9 cellular contexts compared by ENCODE assay signal in the genomic region with DNA sequence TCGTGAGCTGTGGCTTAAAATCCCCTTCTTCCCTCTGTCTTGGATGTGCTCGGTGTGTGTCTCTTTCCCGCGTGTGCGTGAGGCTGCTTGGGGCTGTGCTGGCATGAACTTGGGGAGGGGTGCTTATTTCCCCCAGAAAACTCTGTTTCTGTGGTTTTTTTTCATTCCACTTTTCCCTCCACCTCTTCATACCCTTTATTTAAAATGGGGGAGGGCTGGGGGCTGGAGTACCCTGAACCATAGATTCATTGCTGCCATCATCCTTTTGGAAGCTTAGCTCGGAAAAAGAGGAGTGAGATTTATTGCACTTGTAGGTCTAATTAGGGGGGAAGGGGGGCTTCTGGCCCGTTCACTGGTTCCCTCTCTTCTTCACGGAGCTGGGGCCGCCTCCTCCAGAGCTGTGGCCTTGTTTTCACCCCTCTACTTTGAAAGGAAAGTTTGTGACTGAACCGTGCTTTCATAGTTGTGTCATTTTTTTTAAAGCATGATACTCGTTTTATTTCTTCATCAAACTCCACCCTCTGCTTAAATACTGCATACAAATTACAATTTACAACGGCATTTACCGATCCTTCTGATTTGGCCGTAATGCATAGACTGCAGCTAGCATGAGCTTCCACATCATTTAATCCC. TPM values are rescaled to one million over a fixed set of nuclear protein-coding genes. Genes with fewer than 3 reads are reported as not detected.
A peak's percentile ranks its signal among the peaks of the same experiment; 100 is the strongest.
DNase-seq lines count a peak whose midpoint lies in the region; ATAC-seq and TF ChIP-seq lines count a peak whose summit lies in the region.
"Had no signal": no experiment of that assay in that cellular context is flagged by ENCODE, and none has a peak within 500 bp of the region (broad histone marks: within the 10 kb centered on the region; RNA-seq: fewer than 3 reads in every experiment).

No MANE protein-coding gene starts in this region.

- no peak overlapping the region for H3K27ac ChIP-seq in CD8-positive, alpha-beta T cell (ENCODE audit: low read depth, low read length)
- peak overlapping the region; percentile 91 for H3K27ac ChIP-seq in neuronal stem cell (replicated peaks; ENCODE audit: low read length)

- peak overlapping the region; percentile 67 for H3K4me3 Mint-ChIP-seq in CD8-positive, alpha-beta T cell
- peak overlapping the region; percentile 72 to 73 for H3K4me3 Mint-ChIP-seq in effector memory CD8-positive, alpha-beta T cell

- intact Hi-C loops in CD8-positive, alpha-beta T cell (cut with DNase I, micrococcal nuclease), result loop anchor here in 1 of 2 experiments (2.0 kb wide), 1 partner anchor 17 kb away; no protein-coding TSS in a partner anchor

- no peak overlapping the region for H2BK15ac ChIP-seq in neuronal stem cell (ENCODE audit: low read length)

- H3K4ac ChIP-seq in neuronal stem cell (ENCODE audit: low read length), result no peak overlapping the region

- H3K27ac Mint-ChIP-seq in CD8-positive, alpha-beta T cell, result no peak overlapping the region
- no peak overlapping the region for H3K27ac Mint-ChIP-seq in effector memory CD8-positive, alpha-beta T cell

- no peak overlapping the region for H3K23ac ChIP-seq in neuronal stem cell (ENCODE audit: low read depth, low read length, poor library complexity)

- no peak overlapping the region for H3K4me3 ChIP-seq in CD8-positive, alpha-beta T cell (ENCODE audit: low read depth, low read length)
- peak overlapping the region; percentile 97 to 98 for H3K4me3 ChIP-seq in neuronal stem cell (ENCODE audit: low read length in 2 of 2)

- peak overlapping the region; percentile 94 for H3K9ac ChIP-seq in neuronal stem cell (ENCODE audit: low read depth, low read length, poor library complexity)

- TF ChIP-seq CTCF in CD8-positive, alpha-beta T cell (IDR thresholded peaks at IDR 0.05), result no peak

- peaks cover 53% of the 10 kb centered on the region for H3K27me3 Mint-ChIP-seq in CD8-positive, alpha-beta T cell (ENCODE audit: low read depth)
- H3K27me3 Mint-ChIP-seq in effector memory CD8-positive, alpha-beta T cell, result peaks cover 13 to 46% of the 10 kb centered on the region in 2 donors

- H3K4me1 ChIP-seq in CD8-positive, alpha-beta T cell (ENCODE audit: insufficient read depth, low read length), result peaks cover 27% of the 10 kb centered on the region
- peaks cover 11 to 17% of the 10 kb centered on the region in 2 donors for H3K4me1 ChIP-seq in neuronal stem cell (ENCODE audit: control insufficient read depth in 2 of 2, insufficient read depth in 1 of 2, low read depth in 1 of 2, low read length in 2 of 2)

- no peak overlapping the region for H2AK5ac ChIP-seq in neuronal stem cell (ENCODE audit: low read depth, low read length)

- H4K8ac ChIP-seq in neuronal stem cell (ENCODE audit: low read depth, low read length), result no peak overlapping the region

- peaks cover 8% of the 10 kb centered on the region for H3K79me1 ChIP-seq in neuronal stem cell (ENCODE audit: low read depth, low read length)

- H3K18ac ChIP-seq in neuronal stem cell (ENCODE audit: low read length), result peak overlapping the region; percentile 55

- POLR2A ChIA-PET in CD8-positive, alpha-beta T cell (lab: Charles Lee), result no interaction called here

- no peaks in the 10 kb centered on the region for H3K36me3 ChIP-seq in CD8-positive, alpha-beta T cell (ENCODE audit: insufficient read depth, low read length)
- H3K36me3 ChIP-seq in neuronal stem cell (replicated peaks in 1 of 2; ENCODE audit: control insufficient read depth in 2 of 2, insufficient read depth in 2 of 2, low read length in 2 of 2), result peaks cover 10 to 57% of the 10 kb centered on the region in 2 donors

- H3K4me2 ChIP-seq in neuronal stem cell (ENCODE audit: insufficient read depth, low read length, poor library complexity, severe bottlenecking), result peak overlapping the region; percentile 65

- H3K27me3 ChIP-seq in CD8-positive, alpha-beta T cell (ENCODE audit: insufficient read depth, low read length), result peaks cover 65% of the 10 kb centered on the region
- H3K27me3 ChIP-seq in neuronal stem cell (ENCODE audit: control insufficient read depth in 3 of 3, insufficient read depth in 3 of 3, low read depth in 1 of 3, low read length in 3 of 3), result peaks cover 0 to 17% (median 4%) of the 10 kb centered on the region in 3 experiments

- DNase-seq in CD8-positive, alpha-beta T cell, result no peak
- DNase-seq in NCI-H69 (lab: John Stamatoyannopoulos, UW) (peak; percentile 87), neuronal stem cell (ENCODE audit: low spot score) (no peak), DMS53 (lab: John Stamatoyannopoulos, UW) (no peak), inferior parietal cortex (ENCODE audit: extremely low spot score) (no peak)
- no peak for DNase-seq in effector memory CD8-positive, alpha-beta T cell
- no peak for DNase-seq in stimulated activated CD4-positive, alpha-beta T cell treated with anti-CD3 and anti-CD28 coated beads, Interleukin-2, amount 100 ng/mL, for 24 hours
- DNase-seq: NK-92 treated with Interleukin-12 subunit alpha and Interleukin-12 subunit beta, amount 100 ng/mL, for 24 hours had no signal

- H3K4me1 Mint-ChIP-seq in CD8-positive, alpha-beta T cell (ENCODE audit: low read depth), result peaks cover 16% of the 10 kb centered on the region
- peaks cover 12 to 13% of the 10 kb centered on the region in 2 donors for H3K4me1 Mint-ChIP-seq in effector memory CD8-positive, alpha-beta T cell (ENCODE audit: low read depth in 2 of 2)

- H3K36me3 Mint-ChIP-seq in CD8-positive, alpha-beta T cell, result no peaks in the 10 kb centered on the region
- H3K36me3 Mint-ChIP-seq in effector memory CD8-positive, alpha-beta T cell (ENCODE audit: insufficient read depth), result peaks cover 21% of the 10 kb centered on the region

- no peaks in the 10 kb centered on the region for H3K9me3 ChIP-seq in CD8-positive, alpha-beta T cell (ENCODE audit: low read length)
- peaks cover 0 to 2% of the 10 kb centered on the region in 2 donors for H3K9me3 ChIP-seq in neuronal stem cell (replicated peaks in 1 of 2; ENCODE audit: control insufficient read depth in 2 of 2, insufficient read depth in 1 of 2, low read depth in 1 of 2, low read length in 2 of 2)

- H2BK12ac ChIP-seq in neuronal stem cell (ENCODE audit: low read length), result no peak overlapping the region

- no peak overlapping the region for H2BK120ac ChIP-seq in neuronal stem cell (ENCODE audit: low read depth, low read length)

- H3K14ac ChIP-seq in neuronal stem cell (ENCODE audit: low read length), result no peak overlapping the region

- H4K91ac ChIP-seq in neuronal stem cell (ENCODE audit: low read depth, low read length, poor library complexity), result no peak overlapping the region

- H2AFZ ChIP-seq in neuronal stem cell (ENCODE audit: low read length), result no peak overlapping the region

- no peaks in the 10 kb centered on the region for H3K9me3 Mint-ChIP-seq in CD8-positive, alpha-beta T cell
- peaks cover 0 to 2% of the 10 kb centered on the region in 2 donors for H3K9me3 Mint-ChIP-seq in effector memory CD8-positive, alpha-beta T cell

- no peak for ATAC-seq in CD8-positive, alpha-beta T cell
- ATAC-seq in effector memory CD8-positive, alpha-beta T cell (replicated peaks), result no peak
- no peak for ATAC-seq in GM19328 (IDR thresholded peaks at IDR 0.05; ENCODE audit: unreplicated experiment)

- CTCF ChIA-PET in CD8-positive, alpha-beta T cell (lab: Charles Lee), result interaction anchor here (0.6 to 1.2 kb wide), 2 partner anchors 21 to 1618 kb away, joined by 3 read pairs; no protein-coding TSS in a partner anchor

- no CpG with 5 or more reads among the region's 14 CpGs for WGBS in neuronal stem cell (ENCODE audit: extremely low coverage in 2 of 2, insufficient read length in 2 of 2, insufficient replicate concordance in 1 of 2), 2 donors

- H2BK5ac ChIP-seq in neuronal stem cell (ENCODE audit: low read length), result peak overlapping the region; percentile 76

RNA-seq across cellular contexts. Expression of gene NR2F1, which starts 2.8 kb away (rescaled TPM):
- total RNA-seq in CD8-positive, alpha-beta T cell, result not detected
- polyA plus RNA-seq in neuronal stem cell (2013, experiment 1 of 2), result 63.6 TPM
- polyA plus RNA-seq in neuronal stem cell (2013, experiment 2 of 2), result 66.2 TPM

RNA-seq across cellular contexts. Expression of gene NR2F1-AS1, which starts 4.8 kb away (rescaled TPM):
- total RNA-seq in CD8-positive, alpha-beta T cell, result not detected
- polyA plus RNA-seq in neuronal stem cell (2013, experiment 1 of 2), result 12.0 TPM
- 12.9 TPM for polyA plus RNA-seq in neuronal stem cell (2013, experiment 2 of 2)
